ENCODE assay signal across 8 cellular contexts in the genomic region with DNA sequence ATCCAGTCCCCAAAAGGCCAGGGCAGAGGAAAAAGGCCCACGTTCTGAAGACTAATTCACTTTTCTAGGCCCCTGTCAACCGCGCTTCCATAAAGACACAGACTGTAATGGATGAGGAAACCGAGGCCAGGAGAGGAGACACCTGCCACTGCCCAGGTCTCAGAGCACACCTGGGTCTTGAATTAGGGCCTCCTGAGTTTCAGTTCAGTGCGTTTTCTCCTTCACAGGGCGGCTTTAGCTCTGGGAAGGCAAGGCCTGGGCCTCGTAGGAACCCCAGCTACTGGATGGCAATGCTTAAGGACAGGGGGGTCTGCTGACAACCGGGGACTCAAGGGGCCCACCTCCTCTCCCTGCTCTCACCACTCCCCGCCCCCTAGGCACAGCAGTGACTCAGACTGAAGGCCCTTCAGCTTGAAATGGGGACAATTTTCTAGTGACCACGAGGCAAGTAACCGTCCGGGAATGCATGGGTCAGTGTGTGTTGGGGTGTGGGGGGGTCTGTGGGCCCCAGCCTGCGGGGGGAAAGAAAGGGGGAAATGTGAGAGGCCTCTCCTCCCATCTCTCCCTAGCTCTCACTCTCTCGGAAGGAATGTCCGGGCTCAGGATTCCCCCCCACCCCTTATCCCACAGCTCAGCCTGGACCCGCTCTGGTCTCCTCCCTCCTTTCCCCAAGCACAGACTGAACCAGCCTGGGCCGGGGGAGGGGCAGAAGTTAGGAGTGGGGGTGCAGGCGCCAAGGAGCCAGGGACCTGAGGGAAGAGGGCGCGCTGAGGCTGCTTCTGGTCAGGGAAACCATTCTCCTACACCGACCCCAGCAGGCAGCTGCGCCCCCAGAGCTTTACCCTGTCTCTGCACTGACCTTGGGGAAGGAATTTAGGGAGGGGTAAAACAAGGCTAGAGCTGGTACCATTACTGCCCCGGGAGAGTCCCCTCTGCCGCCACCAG. TPM values are rescaled to one million over a fixed set of nuclear protein-coding genes. Genes with fewer than 3 reads are reported as not detected.
A peak's percentile ranks its signal among the peaks of the same experiment; 100 is the strongest.
DNase-seq lines count a peak whose midpoint lies in the region; ATAC-seq, FAIRE-seq and TF ChIP-seq lines count a peak whose summit lies in the region.

No MANE protein-coding gene starts in this region.

- peaks cover 25% of the 10 kb centered on the region for H3K27me3 Mint-ChIP-seq in stimulated activated naive CD8-positive, alpha-beta T cell treated with anti-CD3 and anti-CD28 coated beads, Interleukin-15, Interleukin-2, amounts not matched to agents 100 ng/mL and 50 ng/mL, for 24 hours

- no peaks in the 10 kb centered on the region for H3K9me3 Mint-ChIP-seq in stimulated activated naive CD8-positive, alpha-beta T cell treated with anti-CD3 and anti-CD28 coated beads, Interleukin-15, Interleukin-2, amounts not matched to agents 100 ng/mL and 50 ng/mL, for 24 hours

- intact Hi-C loops in K562 (cut with micrococcal nuclease), result loop anchor here (5.0 kb wide), 1 partner anchor 172 kb away; a partner anchor contains a TSS
- intact Hi-C loops in HepG2 (cut with micrococcal nuclease; ENCODE audit: unreplicated experiment), result no loop called here
- intact Hi-C loops in uterus (cut with DNase I; ENCODE audit: low total_unique reads), result no loop called here

- no peak for TF ChIP-seq RAD21 in K562 (CRISPR knock-in tag; conservative IDR thresholded peaks at IDR 0.05 in 1 of 2, IDR thresholded peaks at IDR 0.05 in 1 of 2)
- TF ChIP-seq RAD21 in HepG2 (CRISPR knock-in tag; IDR thresholded peaks at IDR 0.05), result no peak

- POLR2A ChIA-PET in K562 (lab: Yijun Ruan, JAX) (interaction anchor here (0.6 to 3.1 kb wide), 12 partner anchors 9 to 188 kb away, joined by 3 to 20 read pairs (median 4); a partner anchor contains a TSS), HepG2 (lab: Yijun Ruan, JAX) (interaction anchor here (1.3 kb wide), 1 partner anchor 51 kb away, joined by 13 read pairs; no protein-coding TSS in a partner anchor)

- TF ChIP-seq EP300 in K562 (IDR thresholded peaks at IDR 0.05; ENCODE audit: low read length) (no peak), HepG2 (IDR thresholded peaks at IDR 0.05; ENCODE audit: low read depth in 2 of 2, low read length in 2 of 2) (no peak), HepG2 (CRISPR knock-in tag; IDR thresholded peaks at IDR 0.05; ENCODE audit: borderline replicate concordance) (no peak)

- H3K36me3 ChIP-seq in K562 (ENCODE audit: control insufficient read depth, insufficient read depth, low read length) (peaks cover 5% of the 10 kb centered on the region; the same call in 2 of the 3 replicates), HepG2 (replicated peaks in 1 of 2; ENCODE audit: control insufficient read depth in 1 of 2, insufficient read depth in 2 of 2, low read length in 2 of 2) (no peaks in the 10 kb centered on the region), uterus (no peaks in the 10 kb centered on the region)

- in situ Hi-C loops in K562 (cut with MboI), result no loop called here
- in situ Hi-C loops in HepG2 (cut with HindIII; ENCODE audit: extremely low pct_ligation_motif_present, low pct_unique_long_range_greater_than_20kb), result loop anchor here (5.0 kb wide), 1 partner anchor 42 kb away; no protein-coding TSS in a partner anchor

- CTCF ChIA-PET in K562 (lab: Yijun Ruan, JAX; ENCODE audit: low intra/inter-chr PET ratio) (no interaction called here), HepG2 (lab: Yijun Ruan, JAX; ENCODE audit: low intra/inter-chr PET ratio, low total read pairs) (no interaction called here)

- no peaks in the 10 kb centered on the region for H4K20me1 ChIP-seq in K562 (replicated peaks; ENCODE audit: control insufficient read depth, insufficient read depth, low read length)
- no peaks in the 10 kb centered on the region for H4K20me1 ChIP-seq in HepG2 (ENCODE audit: insufficient read depth, low read length)

- TF ChIP-seq CTCF in K562 (IDR thresholded peaks at IDR 0.05 in 2 of 3, conservative IDR thresholded peaks at IDR 0.05 in 1 of 3; ENCODE audit: insufficient read depth in 2 of 3, low read depth in 1 of 3, low read length in 3 of 3) (peak; percentile 13 to 20 (median 17); a peak in 2 of 6 replicates), HepG2 (CRISPR knock-in tag; IDR thresholded peaks at IDR 0.05) (no peak), uterus (IDR thresholded peaks at IDR 0.05) (no peak)

- peaks cover 3% of the 10 kb centered on the region for H3K9me1 ChIP-seq in K562 (ENCODE audit: control insufficient read depth, insufficient read depth, low read length)

- H2AFZ ChIP-seq in K562 (ENCODE audit: low read depth, low read length) (peak overlapping the region; percentile 86), HepG2 (ENCODE audit: low read length) (no peak overlapping the region)

- peak overlapping the region; percentile 35 for H3K4me3 Mint-ChIP-seq in stimulated activated naive CD8-positive, alpha-beta T cell treated with anti-CD3 and anti-CD28 coated beads, Interleukin-15, Interleukin-2, amounts not matched to agents 100 ng/mL and 50 ng/mL, for 24 hours

- peak; percentile 49 for FAIRE-seq in K562 (lab: Jason Lieb, UNC)
- FAIRE-seq in HepG2 (lab: Jason Lieb, UNC), result no peak

- no peak for TF ChIP-seq POLR2A in K562 (conservative IDR thresholded peaks at IDR 0.05)
- no peak for TF ChIP-seq POLR2A in HepG2 (IDR thresholded peaks at IDR 0.05; ENCODE audit: insufficient read depth in 1 of 2, low read depth in 2 of 2, low read length in 2 of 2)
- no peak for TF ChIP-seq POLR2A in uterus (IDR thresholded peaks at IDR 0.05)

- ATAC-seq in stimulated activated naive CD8-positive, alpha-beta T cell treated with anti-CD3 and anti-CD28 coated beads, Interleukin-15, Interleukin-2, amounts not matched to agents 100 U/mL and 50 U/mL, for 24 hours, result no peak
- peak; percentile 52 for ATAC-seq in K562
- ATAC-seq in HepG2, result peak; percentile 10
- ATAC-seq in GM21515 (IDR thresholded peaks at IDR 0.05; ENCODE audit: unreplicated experiment), result no peak

- H3K27me3 ChIP-seq in K562 (ENCODE audit: control insufficient read depth in 2 of 2, insufficient read depth in 2 of 2, low read length in 2 of 2) (no peaks in the 10 kb centered on the region), HepG2 (ENCODE audit: control insufficient read depth in 1 of 2, insufficient read depth in 2 of 2, low read length in 2 of 2) (peaks cover 20 to 77% of the 10 kb centered on the region in 2 experiments; a peak in 4 of 5 replicates), uterus (no peaks in the 10 kb centered on the region)

- peak overlapping the region; percentile 85 for H3K27ac ChIP-seq in K562 (ENCODE audit: extremely low read depth, low read depth, low read length)
- H3K27ac ChIP-seq in HepG2 (ENCODE audit: extremely low read length, insufficient read depth, low read length), result no peak overlapping the region
- peak overlapping the region; percentile 62 to 81 for H3K27ac ChIP-seq in uterus

- BruUV-seq in K562 (replicated peaks; lab: Mats Ljungman, UMichigan), result TSS peak; percentile 88
- BruUV-seq in HepG2 (replicated peaks; lab: Mats Ljungman, UMichigan), result no TSS peak

- DNase-seq in stimulated activated naive CD8-positive, alpha-beta T cell treated with anti-CD3 and anti-CD28 coated beads, Interleukin-15, Interleukin-2, amounts not matched to agents 100 U/mL and 50 U/mL, for 24 hours, result no peak
- peak; percentile 69 to 77 (median 72) for DNase-seq in K562 (ENCODE audit: extremely low read depth in 1 of 4, low spot score in 3 of 4)
- no peak for DNase-seq in HepG2 (ENCODE audit: low spot score)
- peak; percentile 59 to 61 for DNase-seq in uterus
- no peak for DNase-seq in NCI-H128 (lab: John Stamatoyannopoulos, UW; ENCODE audit: unreplicated experiment)
- no peak for DNase-seq in NCI-H2029 treated with DMSO at 0.1 percent for 48 hours (lab: John Stamatoyannopoulos, UW)

- WGBS in K562 (ENCODE audit: insufficient coverage, low coverage, missing lambda C conversion rate), result 28% methylated on average over 20 of the region's 24 CpGs
- WGBS in HepG2 (ENCODE audit: low lambda C conversion rate), result 20% methylated on average over 14 of the region's 24 CpGs

- H3K4me2 ChIP-seq in K562 (ENCODE audit: insufficient read depth, low read length) (peak overlapping the region; percentile 80), HepG2 (ENCODE audit: low read depth, low read length) (peak overlapping the region; percentile 70)

- H3K79me2 ChIP-seq in K562 (ENCODE audit: control insufficient read depth, insufficient read depth, low read length) (peaks cover 38% of the 10 kb centered on the region), HepG2 (ENCODE audit: insufficient read depth, low read length) (no peaks in the 10 kb centered on the region)

- H3K4me3 ChIP-seq in K562 (peak overlapping the region; percentile 48), HepG2 (replicated peaks in 1 of 3; ENCODE audit: insufficient read depth in 1 of 3, low read depth in 2 of 3, low read length in 3 of 3) (peak overlapping the region in 1 of 3 experiments; percentile 50; a peak in 1 of 6 replicates), uterus (peak overlapping the region; percentile 47 to 48)

- no peak overlapping the region for H3K27ac Mint-ChIP-seq in stimulated activated naive CD8-positive, alpha-beta T cell treated with anti-CD3 and anti-CD28 coated beads, Interleukin-15, Interleukin-2, amounts not matched to agents 100 ng/mL and 50 ng/mL, for 24 hours

- H3K4me1 ChIP-seq in K562 (replicated peaks in 1 of 2; ENCODE audit: control insufficient read depth in 2 of 2, insufficient read depth in 2 of 2, low read length in 2 of 2), result peaks cover 41 to 59% of the 10 kb centered on the region in 2 experiments
- H3K4me1 ChIP-seq in HepG2 (ENCODE audit: insufficient read depth, low read length), result peaks cover 27% of the 10 kb centered on the region
- peaks cover 7 to 8% of the 10 kb centered on the region in 2 donors for H3K4me1 ChIP-seq in uterus

- no peaks in the 10 kb centered on the region for H3K9me3 ChIP-seq in K562 (replicated peaks; ENCODE audit: control insufficient read depth, insufficient read depth, low read depth, low read length)
- no peaks in the 10 kb centered on the region for H3K9me3 ChIP-seq in HepG2 (ENCODE audit: low read length)
- no peaks in the 10 kb centered on the region for H3K9me3 ChIP-seq in uterus

- peak overlapping the region; percentile 75 to 90 for H3K9ac ChIP-seq in K562 (ENCODE audit: insufficient read depth in 1 of 2, low read depth in 2 of 2, low read length in 2 of 2)
- no peak overlapping the region for H3K9ac ChIP-seq in HepG2 (ENCODE audit: insufficient read depth, low read depth, low read length)

- peaks cover 8% of the 10 kb centered on the region for H3K4me1 Mint-ChIP-seq in stimulated activated naive CD8-positive, alpha-beta T cell treated with anti-CD3 and anti-CD28 coated beads, Interleukin-15, Interleukin-2, amounts not matched to agents 100 ng/mL and 50 ng/mL, for 24 hours (ENCODE audit: low read depth)

- H3K36me3 Mint-ChIP-seq in stimulated activated naive CD8-positive, alpha-beta T cell treated with anti-CD3 and anti-CD28 coated beads, Interleukin-15, Interleukin-2, amounts not matched to agents 100 ng/mL and 50 ng/mL, for 24 hours (ENCODE audit: low read depth), result no peaks in the 10 kb centered on the region

RNA-seq across cellular contexts. Expression of a gene that starts 17.2 kb away (rescaled TPM):
- 19.2 and 27.7 TPM in 2 replicates for total RNA-seq in K562 (2011; cell fraction: chromatin; rRNA removed; ENCODE audit: low replicate concordance)
- 19.9 and 20.2 TPM in 2 replicates for total RNA-seq in K562 (2011; cell fraction: nucleolus; rRNA removed)
- total RNA-seq in K562 (2011; cell fraction: nucleoplasm; rRNA removed), result 24.8 and 32.7 TPM in 2 replicates
- total RNA-seq in K562 (2014; rRNA removed), result 4.1 and 7.1 TPM in 2 replicates
- total RNA-seq in K562 (2014; rRNA removed; fragmentation: Illumina TruSeq; extraction: Trizol), result 3.7 and 5.2 TPM in 2 replicates
- total RNA-seq in K562 (2015; rRNA removed; fragmentation: Illumina TruSeq; extraction: Trizol), result 2.4 and 5.5 TPM in 2 replicates
- 24.9 and 27.6 TPM in 2 replicates for total RNA-seq in K562 (2021)
- 1.3 and 3.0 TPM in 2 replicates for polyA plus RNA-seq in K562 (2011; rRNA removed)
- 2.3 and 2.9 TPM in 2 replicates for polyA plus RNA-seq in K562 (2011; cell fraction: cytosol; rRNA removed)
- 4.5 and 7.2 TPM in 2 replicates for polyA plus RNA-seq in K562 (2011; cell fraction: nucleus; rRNA removed)
- polyA plus RNA-seq in K562 (2012), result 17.1 and 21.9 TPM in 2 replicates
- polyA plus RNA-seq in K562 (2014; fragmentation: Illumina TruSeq; extraction: Trizol), result 16.2 and 20.5 TPM in 2 replicates
- polyA plus RNA-seq in K562 (2014; fragmentation: Nextera tagmentation; extraction: Ambion mirVana), result 1 to 10 TPM; 1.2 to 1.4 TPM
- 4.9 and 5.3 TPM in 2 replicates for polyA plus RNA-seq in K562 (2014; rRNA removed)
- 4.1 and 4.8 TPM in 2 replicates for polyA minus RNA-seq in K562 (2011; rRNA and poly(A)+ RNA removed)
- polyA minus RNA-seq in K562 (2011; cell fraction: cytosol; rRNA and poly(A)+ RNA removed), result 15.2 and 25.1 TPM in 2 replicates
- polyA minus RNA-seq in K562 (2011; cell fraction: nucleus; rRNA and poly(A)+ RNA removed), result 3.4 and 5.2 TPM in 2 replicates
- total RNA-seq in HepG2 (2016; rRNA removed; fragmentation: Illumina TruSeq; extraction: Trizol), result not detected in 2 replicates
- not detected in 2 replicates for total RNA-seq in HepG2 (2016; cell fraction: cytosol; rRNA removed; fragmentation: Illumina TruSeq; extraction: Trizol; ENCODE audit: low read depth)
- not detected in 2 replicates for total RNA-seq in HepG2 (2016; cell fraction: insoluble cytoplasmic fraction; rRNA removed; fragmentation: Illumina TruSeq; extraction: Trizol)
- total RNA-seq in HepG2 (2016; cell fraction: membrane; rRNA removed; fragmentation: Illumina TruSeq; extraction: Trizol), result not detected in 2 replicates
- total RNA-seq in HepG2 (2016; cell fraction: nucleus; rRNA removed; fragmentation: Illumina TruSeq; extraction: Trizol), result not detected in 2 replicates
- polyA plus RNA-seq in HepG2 (2011; rRNA removed), result not detected in 2 replicates
- not detected in 2 replicates for polyA plus RNA-seq in HepG2 (2011; cell fraction: cytosol; rRNA removed)
- polyA plus RNA-seq in HepG2 (2011; cell fraction: nucleus; rRNA removed), result not detected in 2 replicates
- polyA plus RNA-seq in HepG2 (2012), result 0.04 TPM in 1 of 2 replicates, not detected in the other
- polyA plus RNA-seq in HepG2 (2016; cell fraction: cytosol; fragmentation: Illumina TruSeq; extraction: Trizol; ENCODE audit: low read depth), result not detected in 2 replicates
- polyA plus RNA-seq in HepG2 (2016; cell fraction: insoluble cytoplasmic fraction; fragmentation: Illumina TruSeq; extraction: Trizol; ENCODE audit: low read depth), result not detected in 2 replicates
- 0.13 TPM in 1 of 2 replicates, not detected in the other for polyA plus RNA-seq in HepG2 (2016; cell fraction: membrane; fragmentation: Illumina TruSeq; extraction: Trizol; ENCODE audit: low read depth)
- not detected in 2 replicates for polyA plus RNA-seq in HepG2 (2016; cell fraction: nucleus; fragmentation: Illumina TruSeq; extraction: Trizol; ENCODE audit: insufficient read depth, low read depth)
- polyA minus RNA-seq in HepG2 (2011; rRNA and poly(A)+ RNA removed; ENCODE audit: low replicate concordance), result 0.12 and 1.6 TPM in 2 replicates
- not detected in 2 replicates for polyA minus RNA-seq in HepG2 (2011; cell fraction: cytosol; rRNA and poly(A)+ RNA removed)
- not detected in 2 replicates for polyA minus RNA-seq in HepG2 (2011; cell fraction: nucleus; rRNA and poly(A)+ RNA removed)
- total RNA-seq in uterus, result 10 to 100 TPM in 2 of 4 donors, 1 to 10 TPM in 1, not detected in 1; 2.0 to 20.8 (median 14.8) TPM

RNA-seq across cellular contexts. Expression of a gene that starts 52.6 kb away (rescaled TPM):
- total RNA-seq in K562 (2011; cell fraction: chromatin; rRNA removed; ENCODE audit: low replicate concordance), result 71.0 and 248 TPM in 2 replicates
- total RNA-seq in K562 (2011; cell fraction: nucleolus; rRNA removed), result 153 and 166 TPM in 2 replicates
- 88.0 and 98.6 TPM in 2 replicates for total RNA-seq in K562 (2011; cell fraction: nucleoplasm; rRNA removed)
- total RNA-seq in K562 (2014; rRNA removed) (78.5 and 108 TPM in 2 replicates), K562 (2014; rRNA removed; fragmentation: Illumina TruSeq; extraction: Trizol) (10.9 and 13.6 TPM in 2 replicates), K562 (2015; rRNA removed; fragmentation: Illumina TruSeq; extraction: Trizol) (44.2 and 47.5 TPM in 2 replicates), K562 (2021) (87.8 and 100 TPM in 2 replicates), HepG2 (2016; rRNA removed; fragmentation: Illumina TruSeq; extraction: Trizol) (14.6 and 20.7 TPM in 2 replicates), uterus (10 to 100 TPM; 13.5 to 55.3 (median 42.8) TPM)
- polyA plus RNA-seq in K562 (2011; rRNA removed) (28.2 and 49.4 TPM in 2 replicates), K562 (2014; fragmentation: Illumina TruSeq; extraction: Trizol) (48.8 and 66.2 TPM in 2 replicates), K562 (2014; fragmentation: Nextera tagmentation; extraction: Ambion mirVana) (under 1 TPM; 0.51 to 0.71 TPM), K562 (2014; rRNA removed) (73.5 and 77.9 TPM in 2 replicates), HepG2 (2011; rRNA removed) (15.8 and 17.6 TPM in 2 replicates)
- polyA plus RNA-seq in K562 (2011; cell fraction: cytosol; rRNA removed), result 55.4 and 121 TPM in 2 replicates
- 203 and 295 TPM in 2 replicates for polyA plus RNA-seq in K562 (2011; cell fraction: nucleus; rRNA removed)
- polyA plus RNA-seq in K562 (2012), result 64.0 and 103 TPM in 2 replicates
- polyA minus RNA-seq in K562 (2011; rRNA and poly(A)+ RNA removed), result 18.5 and 28.5 TPM in 2 replicates
- 53.9 and 65.8 TPM in 2 replicates for polyA minus RNA-seq in K562 (2011; cell fraction: cytosol; rRNA and poly(A)+ RNA removed)
- polyA minus RNA-seq in K562 (2011; cell fraction: nucleus; rRNA and poly(A)+ RNA removed), result 59.1 and 64.5 TPM in 2 replicates
- 11.9 and 13.2 TPM in 2 replicates for total RNA-seq in HepG2 (2016; cell fraction: cytosol; rRNA removed; fragmentation: Illumina TruSeq; extraction: Trizol; ENCODE audit: low read depth)
- total RNA-seq in HepG2 (2016; cell fraction: insoluble cytoplasmic fraction; rRNA removed; fragmentation: Illumina TruSeq; extraction: Trizol), result 11.6 and 19.8 TPM in 2 replicates
- 26.9 and 29.6 TPM in 2 replicates for total RNA-seq in HepG2 (2016; cell fraction: membrane; rRNA removed; fragmentation: Illumina TruSeq; extraction: Trizol)
- 18.5 and 22.1 TPM in 2 replicates for total RNA-seq in HepG2 (2016; cell fraction: nucleus; rRNA removed; fragmentation: Illumina TruSeq; extraction: Trizol)
- polyA plus RNA-seq in HepG2 (2011; cell fraction: cytosol; rRNA removed), result 8.8 and 15.2 TPM in 2 replicates
- 108 and 162 TPM in 2 replicates for polyA plus RNA-seq in HepG2 (2011; cell fraction: nucleus; rRNA removed)
- 11.6 and 19.4 TPM in 2 replicates for polyA plus RNA-seq in HepG2 (2012)
- polyA plus RNA-seq in HepG2 (2016; cell fraction: cytosol; fragmentation: Illumina TruSeq; extraction: Trizol; ENCODE audit: low read depth), result 18.6 and 18.8 TPM in 2 replicates
- 21.9 and 30.3 TPM in 2 replicates for polyA plus RNA-seq in HepG2 (2016; cell fraction: insoluble cytoplasmic fraction; fragmentation: Illumina TruSeq; extraction: Trizol; ENCODE audit: low read depth)
- polyA plus RNA-seq in HepG2 (2016; cell fraction: membrane; fragmentation: Illumina TruSeq; extraction: Trizol; ENCODE audit: low read depth), result 44.5 and 49.9 TPM in 2 replicates
- polyA plus RNA-seq in HepG2 (2016; cell fraction: nucleus; fragmentation: Illumina TruSeq; extraction: Trizol; ENCODE audit: insufficient read depth, low read depth), result 65.9 and 71.9 TPM in 2 replicates
- polyA minus RNA-seq in HepG2 (2011; rRNA and poly(A)+ RNA removed; ENCODE audit: low replicate concordance), result 43.2 and 71.9 TPM in 2 replicates
- polyA minus RNA-seq in HepG2 (2011; cell fraction: cytosol; rRNA and poly(A)+ RNA removed), result 12.3 and 14.8 TPM in 2 replicates
- polyA minus RNA-seq in HepG2 (2011; cell fraction: nucleus; rRNA and poly(A)+ RNA removed), result 15.9 and 16.9 TPM in 2 replicates

Comparison
In these comparisons a context has a peak if more than half of its experiments do, and no peak if none do; other contexts are left out.
1. ATAC-seq: peak in K562 (single experiment) and HepG2 (single experiment); none in stimulated activated naive CD8-positive, alpha-beta T cell treated with anti-CD3 and anti-CD28 coated beads, Interleukin-15, Interleukin-2, amounts not matched to agents 100 U/mL and 50 U/mL, for 24 hours (single experiment) and GM21515 (single experiment).
2. DNase-seq: peak in K562 (4 of 4) and uterus (2 of 2); none in stimulated activated naive CD8-positive, alpha-beta T cell treated with anti-CD3 and anti-CD28 coated beads, Interleukin-15, Interleukin-2, amounts not matched to agents 100 U/mL and 50 U/mL, for 24 hours (single experiment), HepG2 (single experiment), NCI-H128 (single experiment) and NCI-H2029 treated with DMSO at 0.1 percent for 48 hours (single experiment).
3. CTCF ChIP-seq: peak in K562 (3 of 3); none in HepG2 (single experiment) and uterus (0 of 4).